Comparison of ENCODE assay signal across 16 cellular contexts in genomic region chr3:117277816-117278215, GRCh38.
A peak's percentile ranks its signal among the peaks of the same experiment; 100 is the strongest.
DNase-seq lines count a peak whose midpoint lies in the region; ATAC-seq, FAIRE-seq and TF ChIP-seq lines count a peak whose summit lies in the region.
"Had no signal": no experiment of that assay in that cellular context is flagged by ENCODE, and none has a peak within 500 bp of the region (broad histone marks: within the 10 kb centered on the region; RNA-seq: fewer than 3 reads in every experiment).

No MANE protein-coding gene starts in this region.

- H3K79me2 ChIP-seq in HepG2 (ENCODE audit: insufficient read depth, low read length), result no peaks in the 10 kb centered on the region

- H3K36me3 ChIP-seq in HepG2 (replicated peaks in 1 of 2; ENCODE audit: control insufficient read depth in 1 of 2, insufficient read depth in 2 of 2, low read length in 2 of 2) (no peaks in the 10 kb centered on the region), transverse colon (no peaks in the 10 kb centered on the region)

- H3K4me2 ChIP-seq in HepG2 (ENCODE audit: low read depth, low read length), result no peak overlapping the region

- H2AFZ ChIP-seq in HepG2 (ENCODE audit: low read length), result peak overlapping the region; percentile 16

- CTCF ChIA-PET in HepG2 (lab: Yijun Ruan, JAX; ENCODE audit: low intra/inter-chr PET ratio, low total read pairs), result no interaction called here

- H3K27me3 ChIP-seq in HepG2 (ENCODE audit: control insufficient read depth in 1 of 2, insufficient read depth in 2 of 2, low read length in 2 of 2), result no peaks in the 10 kb centered on the region
- no peaks in the 10 kb centered on the region for H3K27me3 ChIP-seq in transverse colon

- no peak for FAIRE-seq in HepG2 (lab: Jason Lieb, UNC)
- FAIRE-seq: H54 had no signal

- WGBS in HepG2 (ENCODE audit: low lambda C conversion rate), result 14% methylated on average over 2 of the region's 2 CpGs
- WGBS in transverse colon (ENCODE audit: low coverage in 1 of 2), 2 donors, result 24 to 38% methylated on average over 2 of the region's 2 CpGs

- intact Hi-C loops in HepG2 (cut with micrococcal nuclease; ENCODE audit: unreplicated experiment), result no loop called here
- intact Hi-C loops in transverse colon (cut with DNase I; ENCODE audit: low total_unique reads), result no loop called here

- H3K4me3 ChIP-seq in HepG2 (replicated peaks in 1 of 3; ENCODE audit: insufficient read depth in 1 of 3, low read depth in 2 of 3, low read length in 3 of 3) (no peak overlapping the region), transverse colon (no peak overlapping the region)
- H3K4me3 ChIP-seq: SK-N-MC had no signal

- H3K4me1 ChIP-seq in HepG2 (ENCODE audit: insufficient read depth, low read length) (peaks cover 10% of the 10 kb centered on the region; the same call in 1 of the 2 replicates), transverse colon (peaks cover 3 to 24% (median 17%) of the 10 kb centered on the region in 4 donors)

- no peak for TF ChIP-seq RAD21 in HepG2 (CRISPR knock-in tag; IDR thresholded peaks at IDR 0.05)

- TF ChIP-seq EP300 in HepG2 (IDR thresholded peaks at IDR 0.05; ENCODE audit: low read depth in 2 of 2, low read length in 2 of 2) (no peak), HepG2 (CRISPR knock-in tag; IDR thresholded peaks at IDR 0.05; ENCODE audit: borderline replicate concordance) (no peak), transverse colon (IDR thresholded peaks at IDR 0.05; ENCODE audit: low read depth) (no peak)

- POLR2A ChIA-PET in HepG2 (lab: Yijun Ruan, JAX), result no interaction called here

- no peak overlapping the region for H3K9ac ChIP-seq in HepG2 (ENCODE audit: insufficient read depth, low read depth, low read length)

- in situ Hi-C loops in HepG2 (cut with HindIII; ENCODE audit: extremely low pct_ligation_motif_present, low pct_unique_long_range_greater_than_20kb) (no loop called here), transverse colon (cut with MboI; ENCODE audit: low pct_ligation_motif_present in 1 of 4, low pct_unique_long_range_greater_than_20kb in 1 of 4, low sequenced_read_pairs in 3 of 4) (no loop called here)

- no peaks in the 10 kb centered on the region for H4K20me1 ChIP-seq in HepG2 (ENCODE audit: insufficient read depth, low read length)

- no peak for TF ChIP-seq POLR2A in HepG2 (IDR thresholded peaks at IDR 0.05; ENCODE audit: insufficient read depth in 1 of 2, low read depth in 2 of 2, low read length in 2 of 2)
- TF ChIP-seq POLR2A in transverse colon (IDR thresholded peaks at IDR 0.05), result no peak

- H3K27ac ChIP-seq in VCaP, result peak overlapping the region; percentile 85
- H3K27ac ChIP-seq in HepG2 (ENCODE audit: extremely low read length, insufficient read depth, low read length), result no peak overlapping the region
- H3K27ac ChIP-seq in transverse colon, result peak overlapping the region; percentile 10 to 72 (median 60)
- H3K27ac ChIP-seq: C4-2B, SK-N-MC had no signal

- H3K9me3 ChIP-seq in HepG2 (ENCODE audit: low read length), result no peaks in the 10 kb centered on the region
- H3K9me3 ChIP-seq in transverse colon, result no peaks in the 10 kb centered on the region

- TF ChIP-seq CTCF in VCaP (conservative IDR thresholded peaks at IDR 0.05), result no peak
- TF ChIP-seq CTCF in HepG2 (CRISPR knock-in tag; IDR thresholded peaks at IDR 0.05), result no peak
- peak in 1 of 5 experiments; percentile 17 for TF ChIP-seq CTCF in transverse colon (IDR thresholded peaks at IDR 0.05)

- no peak for ATAC-seq in HepG2

- no TSS peak for BruUV-seq in HepG2 (replicated peaks; lab: Mats Ljungman, UMichigan)

- DNase-seq in NCI-H82 (lab: John Stamatoyannopoulos, UW) (peak; percentile 29), NCI-H82 treated with DMSO at 0.1 percent for 48 hours (lab: John Stamatoyannopoulos, UW; ENCODE audit: unreplicated experiment) (no peak), HepG2 (ENCODE audit: low spot score) (no peak), transverse colon (no peak), DMS 273 treated with DMSO at 0.1 percent for 48 hours (lab: John Stamatoyannopoulos, UW) (no peak), NOMO-1 treated with dmso at 0.1 percent for 144 hours (lab: John Stamatoyannopoulos, UW; ENCODE audit: unreplicated experiment) (no peak)
- DNase-seq in stimulated activated naive CD4-positive, alpha-beta T cell (lab: John Stamatoyannopoulos, UW), result no peak
- DNase-seq: EL, HFFc6, KG1, NCI-H1105, NCI-H1694 had no signal

TF ChIP-seq in HepG2, 621 proteins besides CTCF, POLR2A, EP300 and RAD21 (continues in another document):
- TF ChIP-seq ZNF558 (CRISPR knock-in tag; IDR thresholded peaks at IDR 0.05; ENCODE audit: borderline replicate concordance) (no peak), ATF6 (CRISPR knock-in tag; conservative IDR thresholded peaks at IDR 0.05) (no peak), ZBTB34 (CRISPR knock-in tag; IDR thresholded peaks at IDR 0.05) (no peak), MATR3 (CRISPR knock-in tag; IDR thresholded peaks at IDR 0.05) (no peak), GLI4 (CRISPR knock-in tag; IDR thresholded peaks at IDR 0.05; ENCODE audit: borderline replicate concordance) (no peak), TRIM24 (CRISPR knock-in tag; IDR thresholded peaks at IDR 0.05) (no peak), SETDB1 (CRISPR knock-in tag; IDR thresholded peaks at IDR 0.05; ENCODE audit: borderline replicate concordance) (no peak), KMT2A (CRISPR knock-in tag; IDR thresholded peaks at IDR 0.05) (no peak), MAZ (IDR thresholded peaks at IDR 0.05; ENCODE audit: borderline replicate concordance, low read depth, low read length) (no peak), MAZ (CRISPR knock-in tag; IDR thresholded peaks at IDR 0.05; ENCODE audit: low read depth) (no peak), RAD51 (IDR thresholded peaks at IDR 0.05; ENCODE audit: borderline replicate concordance) (no peak), PHB2 (IDR thresholded peaks at IDR 0.05; ENCODE audit: partially characterized antibody) (no peak), NFATC3 (CRISPR knock-in tag; IDR thresholded peaks at IDR 0.05) (no peak), THAP11 (CRISPR knock-in tag; IDR thresholded peaks at IDR 0.05) (no peak), SRSF4 (IDR thresholded peaks at IDR 0.05; ENCODE audit: low read depth, low read length, poor library complexity, severe bottlenecking) (no peak), ASH2L (IDR thresholded peaks at IDR 0.05; ENCODE audit: insufficient read length, low read depth, low read length) (no peak)
- TF ChIP-seq, protein P1, sequence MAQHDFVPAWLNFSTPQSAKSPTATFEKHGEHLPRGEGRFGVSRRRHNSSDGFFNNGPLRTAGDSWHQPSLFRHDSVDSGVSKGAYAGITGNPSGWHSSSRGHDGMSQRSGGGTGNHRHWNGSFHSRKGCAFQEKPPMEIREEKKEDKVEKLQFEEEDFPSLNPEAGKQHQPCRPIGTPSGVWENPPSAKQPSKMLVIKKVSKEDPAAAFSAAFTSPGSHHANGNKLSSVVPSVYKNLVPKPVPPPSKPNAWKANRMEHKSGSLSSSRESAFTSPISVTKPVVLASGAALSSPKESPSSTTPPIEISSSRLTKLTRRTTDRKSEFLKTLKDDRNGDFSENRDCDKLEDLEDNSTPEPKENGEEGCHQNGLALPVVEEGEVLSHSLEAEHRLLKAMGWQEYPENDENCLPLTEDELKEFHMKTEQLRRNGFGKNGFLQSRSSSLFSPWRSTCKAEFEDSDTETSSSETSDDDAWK (CRISPR knock-in tag; IDR thresholded peaks at IDR 0.05), result no peak
- TF ChIP-seq, protein P2, sequence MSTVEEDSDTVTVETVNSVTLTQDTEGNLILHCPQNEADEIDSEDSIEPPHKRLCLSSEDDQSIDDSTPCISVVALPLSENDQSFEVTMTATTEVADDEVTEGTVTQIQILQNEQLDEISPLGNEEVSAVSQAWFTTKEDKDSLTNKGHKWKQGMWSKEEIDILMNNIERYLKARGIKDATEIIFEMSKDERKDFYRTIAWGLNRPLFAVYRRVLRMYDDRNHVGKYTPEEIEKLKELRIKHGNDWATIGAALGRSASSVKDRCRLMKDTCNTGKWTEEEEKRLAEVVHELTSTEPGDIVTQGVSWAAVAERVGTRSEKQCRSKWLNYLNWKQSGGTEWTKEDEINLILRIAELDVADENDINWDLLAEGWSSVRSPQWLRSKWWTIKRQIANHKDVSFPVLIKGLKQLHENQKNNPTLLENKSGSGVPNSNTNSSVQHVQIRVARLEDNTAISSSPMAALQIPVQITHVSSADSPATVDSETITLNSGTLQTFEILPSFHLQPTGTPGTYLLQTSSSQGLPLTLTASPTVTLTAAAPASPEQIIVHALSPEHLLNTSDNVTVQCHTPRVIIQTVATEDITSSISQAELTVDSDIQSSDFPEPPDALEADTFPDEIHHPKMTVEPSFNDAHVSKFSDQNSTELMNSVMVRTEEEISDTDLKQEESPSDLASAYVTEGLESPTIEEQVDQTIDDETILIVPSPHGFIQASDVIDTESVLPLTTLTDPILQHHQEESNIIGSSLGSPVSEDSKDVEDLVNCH (CRISPR knock-in tag; IDR thresholded peaks at IDR 0.05), result no peak
